11 cellular contexts compared by ENCODE assay signal in the genomic region with DNA sequence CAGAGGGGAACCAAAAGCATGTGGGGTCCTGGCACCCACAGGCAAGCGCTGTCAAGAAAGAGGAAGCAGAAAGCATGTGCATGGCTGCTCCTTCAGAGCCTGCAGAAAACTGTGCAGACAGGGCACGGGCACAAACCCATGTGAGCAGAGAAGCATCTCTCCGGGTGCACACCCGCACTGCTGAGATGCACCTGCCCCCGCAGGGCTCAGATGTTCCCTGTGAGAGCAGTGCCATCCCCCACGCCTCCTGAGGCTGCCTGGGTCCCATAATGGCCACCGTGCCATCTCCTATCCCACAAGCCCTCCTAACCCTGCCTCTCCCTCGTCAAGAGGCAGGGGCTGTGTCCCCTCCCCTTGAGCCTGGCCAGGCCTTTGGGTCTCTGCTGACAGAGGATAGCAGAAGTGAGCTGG. TPM values are rescaled to one million over a fixed set of nuclear protein-coding genes. Genes with fewer than 3 reads are reported as not detected.
DNase-seq lines count a peak whose midpoint lies in the region; FAIRE-seq and TF ChIP-seq lines count a peak whose summit lies in the region.
"Had no signal": no experiment of that assay in that cellular context is flagged by ENCODE, and none has a peak within 500 bp of the region (broad histone marks: within the 10 kb centered on the region; RNA-seq: fewer than 3 reads in every experiment).

No MANE protein-coding gene starts in this region.

- no peaks in the 10 kb centered on the region for H3K36me3 ChIP-seq in colonic mucosa
- H3K36me3 ChIP-seq: heart right ventricle had no signal

- H3K9me3 ChIP-seq in colonic mucosa = no peaks in the 10 kb centered on the region

- H3K4me3 Mint-ChIP-seq in activated CD4-positive, alpha-beta T cell treated with anti-CD3 and anti-CD28 coated beads, Interleukin-2, amount 10 ng/mL, durations not matched to agents 24 days and 14 days = no peak overlapping the region
- H3K4me3 Mint-ChIP-seq: brain, nephron had no signal

- H3K27me3 Mint-ChIP-seq in activated CD4-positive, alpha-beta T cell treated with anti-CD3 and anti-CD28 coated beads, Interleukin-2, amount 10 ng/mL, durations not matched to agents 24 days and 14 days = peaks cover 15% of the 10 kb centered on the region

- H3K9me3 Mint-ChIP-seq in activated CD4-positive, alpha-beta T cell treated with anti-CD3 and anti-CD28 coated beads, Interleukin-2, amount 10 ng/mL, durations not matched to agents 24 days and 14 days = peaks cover 14% of the 10 kb centered on the region

- TF ChIP-seq CTCF in colonic mucosa (IDR thresholded peaks at IDR 0.05) = no peak

- H3K27ac Mint-ChIP-seq in activated CD4-positive, alpha-beta T cell treated with anti-CD3 and anti-CD28 coated beads, Interleukin-2, amount 10 ng/mL, durations not matched to agents 24 days and 14 days = no peak overlapping the region

- H3K27me3 ChIP-seq in colonic mucosa = peaks cover 9% of the 10 kb centered on the region

- H3K36me3 Mint-ChIP-seq in activated CD4-positive, alpha-beta T cell treated with anti-CD3 and anti-CD28 coated beads, Interleukin-2, amount 10 ng/mL, durations not matched to agents 24 days and 14 days (ENCODE audit: low read depth) = no peaks in the 10 kb centered on the region

- peaks cover 2% of the 10 kb centered on the region for H3K4me1 Mint-ChIP-seq in activated CD4-positive, alpha-beta T cell treated with anti-CD3 and anti-CD28 coated beads, Interleukin-2, amount 10 ng/mL, durations not matched to agents 24 days and 14 days

- intact Hi-C loops in activated CD4-positive, alpha-beta T cell treated with anti-CD3 and anti-CD28 coated beads, Interleukin-2, amount 10 ng/mL, durations not matched to agents 24 days and 14 days (cut with micrococcal nuclease) = no loop called here
- intact Hi-C loops in colonic mucosa (cut with DNase I) = no loop called here

- peak; percentile 84 for DNase-seq in CD1c-positive myeloid dendritic cell (ENCODE audit: extremely low spot score)
- DNase-seq in GM19239 (ENCODE audit: insufficient read length, low spot score) = no peak
- DNase-seq in NCI-H69 (lab: John Stamatoyannopoulos, UW) = peak; percentile 29
- DNase-seq in hippocampal formation (lab: John Stamatoyannopoulos, UW) = peak; percentile 12 to 44
- DNase-seq in activated CD4-positive, alpha-beta T cell treated with anti-CD3 and anti-CD28 coated beads, Interleukin-2, amount 10 ng/mL, durations not matched to agents 24 days and 14 days = no peak
- DNase-seq in SW 1271 (lab: John Stamatoyannopoulos, UW) = no peak
- no peak for DNase-seq in dermis blood vessel endothelial cell
- no peak for DNase-seq in colonic mucosa
- DNase-seq: heart right ventricle had no signal

- no peak overlapping the region for H3K9ac ChIP-seq in colonic mucosa (ENCODE audit: low read depth in 2 of 2, low read length in 2 of 2)

- H3K4me1 ChIP-seq in colonic mucosa = no peaks in the 10 kb centered on the region

- FAIRE-seq in GM19239 (lab: Jason Lieb, UNC) = peak; percentile 89

- no peak overlapping the region for H3K27ac ChIP-seq in colonic mucosa
- H3K27ac ChIP-seq: heart right ventricle had no signal

- H3K4me3 ChIP-seq in colonic mucosa = no peak overlapping the region
- H3K4me3 ChIP-seq: heart right ventricle had no signal

RNA-seq across cellular contexts. Expression of gene INF2, which starts 32.3 kb away (rescaled TPM):
- total RNA-seq in activated CD4-positive, alpha-beta T cell treated with anti-CD3 and anti-CD28 coated beads, Interleukin-2, amount 10 ng/mL, durations not matched to agents 24 days and 14 days = 90.9 and 92.3 TPM in 2 replicates
- total RNA-seq in dermis blood vessel endothelial cell (53.6 and 126 TPM in 2 replicates), colonic mucosa (100 to 1,000 TPM; 162 to 264 TPM)

RNA-seq across cellular contexts. Expression of gene TMEM179, which starts 52.5 kb away (rescaled TPM):
- total RNA-seq in activated CD4-positive, alpha-beta T cell treated with anti-CD3 and anti-CD28 coated beads, Interleukin-2, amount 10 ng/mL, durations not matched to agents 24 days and 14 days = 0.28 TPM in 1 of 2 replicates, not detected in the other
- not detected in 2 replicates for total RNA-seq in dermis blood vessel endothelial cell
- total RNA-seq in colonic mucosa = under 1 TPM in 1 of 2 donors, not detected in 1; 0.69 TPM

Comparison
In these comparisons a context has a peak if more than half of its experiments do, and no peak if none do; other contexts are left out.
1. DNase-seq: peak in CD1c-positive myeloid dendritic cell (single experiment), NCI-H69 (single experiment) and hippocampal formation (2 of 2); none in GM19239 (single experiment), activated CD4-positive, alpha-beta T cell treated with anti-CD3 and anti-CD28 coated beads, Interleukin-2, amount 10 ng/mL, durations not matched to agents 24 days and 14 days (single experiment), SW 1271 (0 of 2), dermis blood vessel endothelial cell (single experiment) and colonic mucosa (single experiment).